1 cellular context compared by ENCODE assay signal in the genomic region with DNA sequence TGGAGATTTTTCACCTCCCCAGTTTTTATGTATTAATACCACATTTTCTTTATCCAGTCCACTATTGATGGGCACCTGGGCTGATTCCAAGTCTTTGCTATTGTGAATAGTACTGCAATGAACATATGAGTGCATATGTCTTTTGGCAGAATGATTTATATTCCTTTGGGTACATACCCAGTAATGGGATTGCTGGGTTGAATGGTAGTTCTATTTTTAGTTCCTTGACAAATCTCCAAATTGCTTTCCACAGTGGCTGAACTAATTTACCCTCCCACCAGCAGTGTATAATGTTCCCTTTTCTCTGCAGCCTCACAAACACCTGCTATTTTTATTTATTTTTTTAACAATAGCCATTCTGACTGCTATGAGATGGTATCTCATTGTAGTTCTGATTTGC.
A peak's percentile ranks its signal among the peaks of the same experiment; 100 is the strongest.
TF ChIP-seq lines count a peak whose summit lies in the region.

No MANE protein-coding gene starts in this region.

TF ChIP-seq in HEK293, 187 proteins besides CTCF, POLR2A, EP300 and RAD21 (continued from another document):
- TF ChIP-seq, protein P1, sequence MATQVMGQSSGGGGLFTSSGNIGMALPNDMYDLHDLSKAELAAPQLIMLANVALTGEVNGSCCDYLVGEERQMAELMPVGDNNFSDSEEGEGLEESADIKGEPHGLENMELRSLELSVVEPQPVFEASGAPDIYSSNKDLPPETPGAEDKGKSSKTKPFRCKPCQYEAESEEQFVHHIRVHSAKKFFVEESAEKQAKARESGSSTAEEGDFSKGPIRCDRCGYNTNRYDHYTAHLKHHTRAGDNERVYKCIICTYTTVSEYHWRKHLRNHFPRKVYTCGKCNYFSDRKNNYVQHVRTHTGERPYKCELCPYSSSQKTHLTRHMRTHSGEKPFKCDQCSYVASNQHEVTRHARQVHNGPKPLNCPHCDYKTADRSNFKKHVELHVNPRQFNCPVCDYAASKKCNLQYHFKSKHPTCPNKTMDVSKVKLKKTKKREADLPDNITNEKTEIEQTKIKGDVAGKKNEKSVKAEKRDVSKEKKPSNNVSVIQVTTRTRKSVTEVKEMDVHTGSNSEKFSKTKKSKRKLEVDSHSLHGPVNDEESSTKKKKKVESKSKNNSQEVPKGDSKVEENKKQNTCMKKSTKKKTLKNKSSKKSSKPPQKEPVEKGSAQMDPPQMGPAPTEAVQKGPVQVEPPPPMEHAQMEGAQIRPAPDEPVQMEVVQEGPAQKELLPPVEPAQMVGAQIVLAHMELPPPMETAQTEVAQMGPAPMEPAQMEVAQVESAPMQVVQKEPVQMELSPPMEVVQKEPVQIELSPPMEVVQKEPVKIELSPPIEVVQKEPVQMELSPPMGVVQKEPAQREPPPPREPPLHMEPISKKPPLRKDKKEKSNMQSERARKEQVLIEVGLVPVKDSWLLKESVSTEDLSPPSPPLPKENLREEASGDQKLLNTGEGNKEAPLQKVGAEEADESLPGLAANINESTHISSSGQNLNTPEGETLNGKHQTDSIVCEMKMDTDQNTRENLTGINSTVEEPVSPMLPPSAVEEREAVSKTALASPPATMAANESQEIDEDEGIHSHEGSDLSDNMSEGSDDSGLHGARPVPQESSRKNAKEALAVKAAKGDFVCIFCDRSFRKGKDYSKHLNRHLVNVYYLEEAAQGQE (tag by site-specific recombination; IDR thresholded peaks at IDR 0.05): no peak
- TF ChIP-seq ZNF558 (tag by site-specific recombination; IDR thresholded peaks at IDR 0.05): 0 out of 2 replicates have a peak, but pooled peaks have one; percentile 35
- no peak for TF ChIP-seq ZNF221 (tag by site-specific recombination; IDR thresholded peaks at IDR 0.05; ENCODE audit: borderline replicate concordance)
- TF ChIP-seq MEIS1 (CRISPR knock-in tag; IDR thresholded peaks at IDR 0.05; ENCODE audit: borderline replicate concordance): 0 out of 2 replicates have a peak, but pooled peaks have one; percentile 32
- TF ChIP-seq GLIS1 (tag by site-specific recombination; IDR thresholded peaks at IDR 0.05): peak; percentile 82
- TF ChIP-seq ZNF354C (tag by site-specific recombination; IDR thresholded peaks at IDR 0.05; ENCODE audit: borderline replicate concordance, low read depth): no peak
